In genomic region chr5:38780950-38781349, GRCh38 we compare ENCODE assay signal across 9 cellular contexts.
DNase-seq lines count a peak whose midpoint lies in the region; ATAC-seq and TF ChIP-seq lines count a peak whose summit lies in the region.
"Had no signal": no experiment of that assay in that cellular context is flagged by ENCODE, and none has a peak within 500 bp of the region (broad histone marks: within the 10 kb centered on the region; RNA-seq: fewer than 3 reads in every experiment).

No MANE protein-coding gene starts in this region.

- peaks cover 9% of the 10 kb centered on the region for H3K9me3 Mint-ChIP-seq in stimulated activated memory B cell treated with anti-CD40 and anti-IgM and Interleukin-4, amounts not matched to agents 10 μg/mL and 1 μg/mL and 100 μg/mL, for 72 hours
- H3K9me3 Mint-ChIP-seq: activated naive CD4-positive, alpha-beta T cell treated with anti-CD3 and anti-CD28 coated beads, Interleukin-2, amount 10 ng/mL, durations not matched to agents 7 days and 5 days had no signal

- H3K27ac Mint-ChIP-seq in stimulated activated memory B cell treated with anti-CD40 and anti-IgM and Interleukin-4, amounts not matched to agents 10 μg/mL and 1 μg/mL and 100 μg/mL, for 72 hours: no peak overlapping the region
- H3K27ac Mint-ChIP-seq: activated naive CD4-positive, alpha-beta T cell treated with anti-CD3 and anti-CD28 coated beads, Interleukin-2, amount 10 ng/mL, durations not matched to agents 7 days and 5 days had no signal

- H3K27me3 ChIP-seq in brain microvascular endothelial cell (replicated peaks): no peaks in the 10 kb centered on the region

- H3K27me3 Mint-ChIP-seq in stimulated activated memory B cell treated with anti-CD40 and anti-IgM and Interleukin-4, amounts not matched to agents 10 μg/mL and 1 μg/mL and 100 μg/mL, for 72 hours: no peaks in the 10 kb centered on the region
- H3K27me3 Mint-ChIP-seq: activated naive CD4-positive, alpha-beta T cell treated with anti-CD3 and anti-CD28 coated beads, Interleukin-2, amount 10 ng/mL, durations not matched to agents 7 days and 5 days had no signal

- no peaks in the 10 kb centered on the region for H3K4me1 Mint-ChIP-seq in stimulated activated memory B cell treated with anti-CD40 and anti-IgM and Interleukin-4, amounts not matched to agents 10 μg/mL and 1 μg/mL and 100 μg/mL, for 72 hours
- H3K4me1 Mint-ChIP-seq: activated naive CD4-positive, alpha-beta T cell treated with anti-CD3 and anti-CD28 coated beads, Interleukin-2, amount 10 ng/mL, durations not matched to agents 7 days and 5 days had no signal

- TF ChIP-seq CTCF in brain microvascular endothelial cell (IDR thresholded peaks at IDR 0.05; ENCODE audit: low read depth, low read length, missing control alignments): peak; percentile 48

- intact Hi-C loops in left colon (cut with DNase I, micrococcal nuclease): no loop called here

- DNase-seq in A172 (ENCODE audit: low spot score): peak; percentile 74
- peak; percentile 73 for DNase-seq in LHCN-M2 (ENCODE audit: low read depth)
- DNase-seq in brain microvascular endothelial cell: peak; percentile 78
- peak; percentile 23 to 36 for DNase-seq in left colon
- no peak for DNase-seq in HK-2 (ENCODE audit: unreplicated experiment)
- DNase-seq: activated naive CD4-positive, alpha-beta T cell treated with anti-CD3 and anti-CD28 coated beads, Interleukin-2, amount 10 ng/mL, durations not matched to agents 7 days and 5 days had no signal

- no peak overlapping the region for H3K4me3 ChIP-seq in brain microvascular endothelial cell (ENCODE audit: low read depth, low read length)

- no peaks in the 10 kb centered on the region for H3K36me3 Mint-ChIP-seq in stimulated activated memory B cell treated with anti-CD40 and anti-IgM and Interleukin-4, amounts not matched to agents 10 μg/mL and 1 μg/mL and 100 μg/mL, for 72 hours
- H3K36me3 Mint-ChIP-seq: activated naive CD4-positive, alpha-beta T cell treated with anti-CD3 and anti-CD28 coated beads, Interleukin-2, amount 10 ng/mL, durations not matched to agents 7 days and 5 days had no signal

- no peak overlapping the region for H3K27ac ChIP-seq in brain microvascular endothelial cell

- in situ Hi-C loops in brain microvascular endothelial cell (cut with HindIII; ENCODE audit: low pct_ligation_motif_present, low sequenced_read_pairs): no loop called here

- no peaks in the 10 kb centered on the region for H3K36me3 ChIP-seq in brain microvascular endothelial cell (replicated peaks)

- H3K4me3 Mint-ChIP-seq in stimulated activated memory B cell treated with anti-CD40 and anti-IgM and Interleukin-4, amounts not matched to agents 10 μg/mL and 1 μg/mL and 100 μg/mL, for 72 hours: no peak overlapping the region
- H3K4me3 Mint-ChIP-seq: activated naive CD4-positive, alpha-beta T cell treated with anti-CD3 and anti-CD28 coated beads, Interleukin-2, amount 10 ng/mL, durations not matched to agents 7 days and 5 days had no signal

- ATAC-seq in left colon: no peak
- ATAC-seq in stimulated activated memory B cell treated with anti-CD40 and anti-IgM and Interleukin-4, amounts not matched to agents 10 μg/mL and 1 μg/mL and 100 μg/mL, for 72 hours: no peak
- no peak for ATAC-seq in GM21619 (IDR thresholded peaks at IDR 0.05; ENCODE audit: unreplicated experiment)
- no peak for ATAC-seq in GM21515 (IDR thresholded peaks at IDR 0.05; ENCODE audit: unreplicated experiment)
